ENCODE assay signal across 25 cellular contexts in genomic region chr17:63917646-63918045, GRCh38. TPM values are rescaled to one million over a fixed set of nuclear protein-coding genes. Genes with fewer than 3 reads are reported as not detected.
A peak's percentile ranks its signal among the peaks of the same experiment; 100 is the strongest.
DNase-seq lines count a peak whose midpoint lies in the region; ATAC-seq, FAIRE-seq and TF ChIP-seq lines count a peak whose summit lies in the region.
"Had no signal": no experiment of that assay in that cellular context is flagged by ENCODE, and none has a peak within 500 bp of the region (broad histone marks: within the 10 kb centered on the region; RNA-seq: fewer than 3 reads in every experiment).

No MANE protein-coding gene starts in this region.

- H3K27ac ChIP-seq in right cardiac atrium (ENCODE audit: low read length) (no peak overlapping the region), H1 (ENCODE audit: low read depth, low read length) (no peak overlapping the region), neural progenitor cell (no peak overlapping the region)
- H3K27ac ChIP-seq: HL-60 had no signal

- no peak overlapping the region for H2BK15ac ChIP-seq in H1 (ENCODE audit: low read length)

- no peaks in the 10 kb centered on the region; the same call in 1 of the 2 replicates for H3K23me2 ChIP-seq in H1 (ENCODE audit: low read depth, low read length)

- no peaks in the 10 kb centered on the region for H3K79me2 ChIP-seq in H1 (ENCODE audit: control insufficient read depth in 1 of 2, insufficient read depth in 2 of 2, low read length in 2 of 2)
- H3K79me2 ChIP-seq in neural progenitor cell (ENCODE audit: low read depth): no peaks in the 10 kb centered on the region

- H3K27me3 Mint-ChIP-seq in neural progenitor cell (ENCODE audit: insufficient read depth, low read depth) (peaks cover 13% of the 10 kb centered on the region), endothelial cell (ENCODE audit: unreplicated experiment) (peaks cover 3% of the 10 kb centered on the region)

- DNase-seq in left ventricle myocardium superior (peak; percentile 9), right cardiac atrium (no peak), H1 (ENCODE audit: low read depth in 1 of 2, low spot score in 2 of 2) (no peak), neural progenitor cell (ENCODE audit: low spot score) (no peak), hypothalamus (lab: John Stamatoyannopoulos, UW) (no peak), endothelial cell (ENCODE audit: low spot score) (no peak), NK-92 (lab: John Stamatoyannopoulos, UW; ENCODE audit: unreplicated experiment) (no peak)
- DNase-seq: DMS53, GF-D8, HFFc6, KG1, NCI-H1105, NCI-H1694, NCI-H2081 treated with DMSO at 0.1 percent for 48 hours, NCI-H2171 treated with DMSO at 0.1 percent for 48 hours, NCI-H524 treated with DMSO at 0.1 percent for 48 hours, Right ventricle myocardium superior had no signal

- no peaks in the 10 kb centered on the region for H3K79me1 ChIP-seq in H1 (ENCODE audit: low read depth, low read length)

- H3K4ac ChIP-seq in H1 (replicated peaks; ENCODE audit: insufficient read length, low read depth, low read length): no peak overlapping the region

- FAIRE-seq in H1 (lab: Jason Lieb, UNC): no peak
- FAIRE-seq: D721Med, H54 had no signal

- no peak overlapping the region for H3K23ac ChIP-seq in H1 (ENCODE audit: insufficient read length)

- CTCF ChIA-PET in H1 (lab: Charles Lee; ENCODE audit: partially characterized antibody): interaction anchor here (0.6 to 11.2 kb wide), 32 partner anchors 10 to 370 kb away, joined by 3 to 270 read pairs (median 12); partner anchors contain the start of genes CD79B, GH2 and ICAM2

- no peaks in the 10 kb centered on the region for H3K36me3 Mint-ChIP-seq in neural progenitor cell
- no peaks in the 10 kb centered on the region for H3K36me3 Mint-ChIP-seq in endothelial cell (ENCODE audit: low read depth, unreplicated experiment)

- no peak for TF ChIP-seq RAD21 in H1 (IDR thresholded peaks at IDR 0.05 in 1 of 2, conservative IDR thresholded peaks at IDR 0.05 in 1 of 2; ENCODE audit: low read depth in 2 of 2, low read length in 2 of 2)

- H3K4me3 ChIP-seq in right cardiac atrium (ENCODE audit: low read length) (no peak overlapping the region), H1 (ENCODE audit: extremely low read depth in 1 of 4, insufficient read depth in 2 of 4, low read depth in 3 of 4, low read length in 4 of 4) (peak overlapping the region in 1 of 4 experiments; percentile 39; a peak in 1 of 8 replicates), neural progenitor cell (no peak overlapping the region)

- H3K27ac Mint-ChIP-seq in neural progenitor cell (no peak overlapping the region), endothelial cell (ENCODE audit: unreplicated experiment) (no peak overlapping the region)
- H3K27ac Mint-ChIP-seq: HFFc6 had no signal

- no peak overlapping the region for H4K5ac ChIP-seq in H1 (ENCODE audit: insufficient read length, low read depth, low read length)

- H2BK20ac ChIP-seq in H1 (ENCODE audit: low read length): no peak overlapping the region

- WGBS in right cardiac atrium: 78% methylated on average over 13 of the region's 13 CpGs
- 77% methylated on average over 13 of the region's 13 CpGs; no CpG with 5 or more reads in 1 of the 2 experiments for WGBS in H1 (ENCODE audit: extremely low coverage in 1 of 2, insufficient coverage in 1 of 2, insufficient read length in 1 of 2, insufficient replicate concordance in 2 of 2, low coverage in 1 of 2, low lambda C conversion rate in 2 of 2, missing lambda C conversion rate in 1 of 2), 2 experiments

- no peak overlapping the region for H3K4me3 Mint-ChIP-seq in neural progenitor cell
- no peak overlapping the region for H3K4me3 Mint-ChIP-seq in endothelial cell (ENCODE audit: unreplicated experiment)
- H3K4me3 Mint-ChIP-seq: HFFc6 had no signal

- H2BK5ac ChIP-seq in H1 (ENCODE audit: low read depth, low read length): no peak overlapping the region

- no peaks in the 10 kb centered on the region for H3K4me1 ChIP-seq in right cardiac atrium (ENCODE audit: control insufficient read depth, insufficient read depth, low read length)
- peaks cover 0 to 5% (median under 1%) of the 10 kb centered on the region in 4 experiments; a peak in 3 of 7 replicates for H3K4me1 ChIP-seq in H1 (replicated peaks in 1 of 4; ENCODE audit: control insufficient read depth in 3 of 4, insufficient read depth in 4 of 4, low read length in 3 of 4)
- no peaks in the 10 kb centered on the region for H3K4me1 ChIP-seq in neural progenitor cell

- no peak overlapping the region for H2BK120ac ChIP-seq in H1 (replicated peaks; ENCODE audit: low read depth, low read length)

- H2AFZ ChIP-seq in H1 (ENCODE audit: low read length): peak overlapping the region; percentile 89; the same call in 1 of the 2 replicates
- peak overlapping the region; percentile 85 for H2AFZ ChIP-seq in neural progenitor cell (replicated peaks)

- POLR2A ChIA-PET in H1 (lab: Charles Lee; ENCODE audit: partially characterized antibody): interaction anchor here (0.8 to 1.6 kb wide), 7 partner anchors 9 to 108 kb away, joined by 3 to 6 read pairs (median 3); no protein-coding TSS in a partner anchor

- H3K4me1 Mint-ChIP-seq in neural progenitor cell (peaks cover 11% of the 10 kb centered on the region), endothelial cell (ENCODE audit: unreplicated experiment) (peaks cover 10% of the 10 kb centered on the region)

- no peaks in the 10 kb centered on the region for H3K36me3 ChIP-seq in H1 (ENCODE audit: control insufficient read depth in 2 of 4, insufficient read depth in 4 of 4, low read length in 3 of 4)
- no peaks in the 10 kb centered on the region for H3K36me3 ChIP-seq in neural progenitor cell

- peaks cover 6% of the 10 kb centered on the region for H3F3A ChIP-seq in neural progenitor cell (ENCODE audit: low read depth)

- TF ChIP-seq CTCF in H1 (IDR thresholded peaks at IDR 0.05; ENCODE audit: control extremely low read depth in 1 of 3, insufficient read depth in 1 of 3, low read depth in 1 of 3, low read length in 3 of 3) (no peak), neural progenitor cell (IDR thresholded peaks at IDR 0.05) (no peak), endothelial cell (IDR thresholded peaks at IDR 0.05; ENCODE audit: unreplicated experiment) (no peak)

- intact Hi-C loops in left ventricle myocardium superior (cut with micrococcal nuclease) (no loop called here), right cardiac atrium (cut with DNase I) (loop anchor here (2.0 to 10.0 kb wide), 7 partner anchors 73 to 367 kb away; partner anchors contain the start of genes ERN1 (in 3 of the 4), ICAM2 (in 2 of the 4) and PRR29 (in 1 of the 4))

- H3K18ac ChIP-seq in H1 (ENCODE audit: extremely low read depth, low read length): no peak overlapping the region; the same call in 1 of the 2 replicates

- H3K9me3 ChIP-seq in right cardiac atrium (ENCODE audit: control insufficient read depth, low read length) (no peaks in the 10 kb centered on the region), H1 (ENCODE audit: insufficient read depth in 2 of 2, low read depth in 1 of 2, low read length in 1 of 2) (no peaks in the 10 kb centered on the region), neural progenitor cell (ENCODE audit: low read depth) (no peaks in the 10 kb centered on the region)

- H3K4me2 ChIP-seq in H1 (ENCODE audit: insufficient read depth in 1 of 2, low read depth in 2 of 2, low read length in 2 of 2) (peak overlapping the region; percentile 42 to 58; a peak in 2 of 4 replicates), neural progenitor cell (peak overlapping the region; percentile 49)

- no peak for TF ChIP-seq EP300 in H1 (IDR thresholded peaks at IDR 0.05; ENCODE audit: borderline replicate concordance in 1 of 2, low read depth in 2 of 2, low read length in 2 of 2)

- ATAC-seq in left ventricle myocardium superior: no peak
- no peak for ATAC-seq in right cardiac atrium

- H2AK5ac ChIP-seq in H1 (ENCODE audit: low read depth, low read length): no peak overlapping the region

- no peak overlapping the region; the same call in 1 of the 2 replicates for H4K8ac ChIP-seq in H1 (ENCODE audit: extremely low read depth, insufficient read depth, low read length)

- no peak overlapping the region for H3K14ac ChIP-seq in H1 (ENCODE audit: insufficient read length)

- no peak overlapping the region for H4K91ac ChIP-seq in H1 (replicated peaks; ENCODE audit: insufficient read length, low read length)

- TF ChIP-seq POLR2A in H1 (IDR thresholded peaks at IDR 0.05; ENCODE audit: control extremely low read depth in 1 of 2, low read depth in 2 of 2, low read length in 2 of 2): no peak

- no peaks in the 10 kb centered on the region for H4K20me1 ChIP-seq in H1 (replicated peaks in 1 of 2; ENCODE audit: control insufficient read depth in 1 of 2, insufficient read depth in 2 of 2, low read length in 2 of 2)
- no peaks in the 10 kb centered on the region for H4K20me1 ChIP-seq in neural progenitor cell (ENCODE audit: low read depth)

- no peak overlapping the region for H3K56ac ChIP-seq in H1 (replicated peaks; ENCODE audit: insufficient read length, low read depth, low read length)

- H3K27me3 ChIP-seq in right cardiac atrium (ENCODE audit: control insufficient read depth, insufficient read depth) (no peaks in the 10 kb centered on the region), H1 (replicated peaks in 1 of 4; ENCODE audit: control insufficient read depth in 3 of 4, extremely low read depth in 1 of 4, insufficient read depth in 3 of 4, low read length in 3 of 4) (no peaks in the 10 kb centered on the region), neural progenitor cell (peaks cover 4% of the 10 kb centered on the region)

- H2BK12ac ChIP-seq in H1 (ENCODE audit: low read depth, low read length): peak overlapping the region; percentile 75; the same call in 1 of the 2 replicates

- H3K9me3 Mint-ChIP-seq in neural progenitor cell (no peaks in the 10 kb centered on the region), endothelial cell (ENCODE audit: unreplicated experiment) (no peaks in the 10 kb centered on the region)
- H3K9me3 Mint-ChIP-seq: HFFc6 had no signal

- H3K9ac ChIP-seq in H1 (replicated peaks in 1 of 4; ENCODE audit: extremely low read depth in 1 of 4, low read depth in 3 of 4, low read length in 3 of 4): no peak overlapping the region
- H3K9ac ChIP-seq in neural progenitor cell: no peak overlapping the region

RNA-seq across cellular contexts. Expression of gene GH1, which starts 1.0 kb away (rescaled TPM):
- not detected for total RNA-seq in left ventricle myocardium superior
- not detected for total RNA-seq in right cardiac atrium
- not detected for polyA plus RNA-seq in right cardiac atrium
- not detected in 2 replicates for total RNA-seq in H1 (2021; fragmentation: NEBNext Ultra II Directional; extraction: Animal tissue kit (Norgen Biotek cat#: 25700))
- polyA plus RNA-seq in H1 (2011; rRNA removed): 0.36 and 0.41 TPM in 2 replicates
- polyA plus RNA-seq in H1 (2011; cell fraction: cytosol; rRNA removed): 0.37 TPM
- 0.77 TPM for polyA plus RNA-seq in H1 (2011; cell fraction: nucleus; rRNA removed)
- polyA plus RNA-seq in H1 (2012, experiment 1 of 2): 0.50 TPM in 1 of 4 replicates, not detected in the others
- polyA plus RNA-seq in H1 (2012, experiment 2 of 2): not detected
- 0.16 TPM for polyA plus RNA-seq in H1 (2013, experiment 1 of 2)
- polyA plus RNA-seq in H1 (2013, experiment 2 of 2): 0.26 TPM
- 0.56 TPM in 1 of 2 replicates, not detected in the other for polyA minus RNA-seq in H1 (2011; rRNA and poly(A)+ RNA removed)
- not detected for polyA minus RNA-seq in H1 (2011; cell fraction: cytosol; rRNA and poly(A)+ RNA removed)
- not detected for polyA minus RNA-seq in H1 (2011; cell fraction: nucleus; rRNA and poly(A)+ RNA removed)
- not detected in 2 replicates for total RNA-seq in neural progenitor cell (ENCODE audit: low replicate concordance)
- not detected for total RNA-seq in endothelial cell (ENCODE audit: unreplicated experiment)
- total RNA-seq: A172, HFFc6, HT-29, Right ventricle myocardium superior, RPMI7951, SK-MEL-5 had no signal
- polyA plus RNA-seq: AG04450 had no signal

RNA-seq across cellular contexts. Expression of gene CSHL1, which starts 6.6 kb away (rescaled TPM):
- total RNA-seq in left ventricle myocardium superior (not detected), right cardiac atrium (not detected), neural progenitor cell (ENCODE audit: low replicate concordance) (not detected in 2 replicates), endothelial cell (ENCODE audit: unreplicated experiment) (not detected)
- polyA plus RNA-seq in right cardiac atrium (not detected), H1 (2011; rRNA removed) (not detected in 2 replicates)
- total RNA-seq in H1 (2021; fragmentation: NEBNext Ultra II Directional; extraction: Animal tissue kit (Norgen Biotek cat#: 25700)): not detected in 2 replicates
- polyA plus RNA-seq in H1 (2011; cell fraction: cytosol; rRNA removed): not detected
- polyA plus RNA-seq in H1 (2011; cell fraction: nucleus; rRNA removed): not detected
- polyA plus RNA-seq in H1 (2012, experiment 1 of 2): not detected in 4 replicates
- polyA plus RNA-seq in H1 (2012, experiment 2 of 2): not detected
- 0.12 TPM for polyA plus RNA-seq in H1 (2013, experiment 1 of 2)
- polyA plus RNA-seq in H1 (2013, experiment 2 of 2): not detected
- not detected in 2 replicates for polyA minus RNA-seq in H1 (2011; rRNA and poly(A)+ RNA removed)
- not detected for polyA minus RNA-seq in H1 (2011; cell fraction: cytosol; rRNA and poly(A)+ RNA removed)
- not detected for polyA minus RNA-seq in H1 (2011; cell fraction: nucleus; rRNA and poly(A)+ RNA removed)
- total RNA-seq: A172, HFFc6, HT-29, Right ventricle myocardium superior, RPMI7951, SK-MEL-5 had no signal
- polyA plus RNA-seq: AG04450 had no signal

RNA-seq across cellular contexts. Expression of gene CD79B, which starts 14.5 kb away (rescaled TPM):
- total RNA-seq in left ventricle myocardium superior: 5.7 TPM
- total RNA-seq in right cardiac atrium: 1 to 10 TPM; 1.1 to 2.5 (median 2.1) TPM
- 2.7 TPM for polyA plus RNA-seq in right cardiac atrium
- 1.5 and 2.2 TPM in 2 replicates for total RNA-seq in H1 (2021; fragmentation: NEBNext Ultra II Directional; extraction: Animal tissue kit (Norgen Biotek cat#: 25700))
- 3.9 and 4.4 TPM in 2 replicates for polyA plus RNA-seq in H1 (2011; rRNA removed)
- polyA plus RNA-seq in H1 (2011; cell fraction: cytosol; rRNA removed): 4.7 TPM
- 5.5 TPM for polyA plus RNA-seq in H1 (2011; cell fraction: nucleus; rRNA removed)
- 1.8 to 4.2 TPM (median 3.5 TPM) in 4 replicates for polyA plus RNA-seq in H1 (2012, experiment 1 of 2)
- polyA plus RNA-seq in H1 (2012, experiment 2 of 2): 2.0 TPM
- 2.8 TPM for polyA plus RNA-seq in H1 (2013, experiment 1 of 2)
- polyA plus RNA-seq in H1 (2013, experiment 2 of 2): 2.8 TPM
- polyA minus RNA-seq in H1 (2011; rRNA and poly(A)+ RNA removed): 2.9 and 3.0 TPM in 2 replicates
- not detected for polyA minus RNA-seq in H1 (2011; cell fraction: cytosol; rRNA and poly(A)+ RNA removed)
- not detected for polyA minus RNA-seq in H1 (2011; cell fraction: nucleus; rRNA and poly(A)+ RNA removed)
- total RNA-seq in neural progenitor cell (ENCODE audit: low replicate concordance): 1.6 TPM in 1 of 2 replicates, not detected in the other
- 3.4 TPM for total RNA-seq in endothelial cell (ENCODE audit: unreplicated experiment)
- total RNA-seq: HT-29, RPMI7951 had no signal
- polyA plus RNA-seq: AG04450 had no signal

RNA-seq across cellular contexts. Expression of gene CSH1, which starts 21.3 kb away (rescaled TPM):
- total RNA-seq in left ventricle myocardium superior (not detected), right cardiac atrium (not detected), neural progenitor cell (ENCODE audit: low replicate concordance) (not detected in 2 replicates), endothelial cell (ENCODE audit: unreplicated experiment) (not detected)
- polyA plus RNA-seq in right cardiac atrium (not detected), H1 (2011; rRNA removed) (0.12 and 0.16 TPM in 2 replicates)
- total RNA-seq in H1 (2021; fragmentation: NEBNext Ultra II Directional; extraction: Animal tissue kit (Norgen Biotek cat#: 25700)): not detected in 2 replicates
- 0.17 TPM for polyA plus RNA-seq in H1 (2011; cell fraction: cytosol; rRNA removed)
- 0.17 TPM for polyA plus RNA-seq in H1 (2011; cell fraction: nucleus; rRNA removed)
- not detected in 4 replicates for polyA plus RNA-seq in H1 (2012, experiment 1 of 2)
- polyA plus RNA-seq in H1 (2012, experiment 2 of 2): not detected
- 0.24 TPM for polyA plus RNA-seq in H1 (2013, experiment 1 of 2)
- 0.55 TPM for polyA plus RNA-seq in H1 (2013, experiment 2 of 2)
- not detected in 2 replicates for polyA minus RNA-seq in H1 (2011; rRNA and poly(A)+ RNA removed)
- polyA minus RNA-seq in H1 (2011; cell fraction: cytosol; rRNA and poly(A)+ RNA removed): not detected
- polyA minus RNA-seq in H1 (2011; cell fraction: nucleus; rRNA and poly(A)+ RNA removed): not detected
- total RNA-seq: A172, HFFc6, HT-29, Right ventricle myocardium superior, RPMI7951, SK-MEL-5 had no signal
- polyA plus RNA-seq: AG04450 had no signal

RNA-seq across cellular contexts. Expression of gene GH2, which starts 35.9 kb away (rescaled TPM):
- not detected for total RNA-seq in left ventricle myocardium superior
- total RNA-seq in right cardiac atrium: not detected
- polyA plus RNA-seq in right cardiac atrium: not detected
- 0.60 and 1.2 TPM in 2 replicates for total RNA-seq in H1 (2021; fragmentation: NEBNext Ultra II Directional; extraction: Animal tissue kit (Norgen Biotek cat#: 25700))
- polyA plus RNA-seq in H1 (2011; rRNA removed): 1.5 and 2.0 TPM in 2 replicates
- polyA plus RNA-seq in H1 (2011; cell fraction: cytosol; rRNA removed): 1.5 TPM
- 2.6 TPM for polyA plus RNA-seq in H1 (2011; cell fraction: nucleus; rRNA removed)
- 0.84 to 2.7 TPM (median 1.8 TPM) in 4 replicates for polyA plus RNA-seq in H1 (2012, experiment 1 of 2)
- 1.8 TPM for polyA plus RNA-seq in H1 (2012, experiment 2 of 2)
- polyA plus RNA-seq in H1 (2013, experiment 1 of 2): 2.8 TPM
- polyA plus RNA-seq in H1 (2013, experiment 2 of 2): 2.3 TPM
- polyA minus RNA-seq in H1 (2011; rRNA and poly(A)+ RNA removed): 1.0 and 1.8 TPM in 2 replicates
- not detected for polyA minus RNA-seq in H1 (2011; cell fraction: cytosol; rRNA and poly(A)+ RNA removed)
- not detected for polyA minus RNA-seq in H1 (2011; cell fraction: nucleus; rRNA and poly(A)+ RNA removed)
- not detected in 2 replicates for total RNA-seq in neural progenitor cell (ENCODE audit: low replicate concordance)
- total RNA-seq in endothelial cell (ENCODE audit: unreplicated experiment): not detected
- total RNA-seq: A172, HFFc6, HT-29, Right ventricle myocardium superior, RPMI7951, SK-MEL-5 had no signal
- polyA plus RNA-seq: AG04450 had no signal
